24 cellular contexts compared by ENCODE assay signal in the genomic region with DNA sequence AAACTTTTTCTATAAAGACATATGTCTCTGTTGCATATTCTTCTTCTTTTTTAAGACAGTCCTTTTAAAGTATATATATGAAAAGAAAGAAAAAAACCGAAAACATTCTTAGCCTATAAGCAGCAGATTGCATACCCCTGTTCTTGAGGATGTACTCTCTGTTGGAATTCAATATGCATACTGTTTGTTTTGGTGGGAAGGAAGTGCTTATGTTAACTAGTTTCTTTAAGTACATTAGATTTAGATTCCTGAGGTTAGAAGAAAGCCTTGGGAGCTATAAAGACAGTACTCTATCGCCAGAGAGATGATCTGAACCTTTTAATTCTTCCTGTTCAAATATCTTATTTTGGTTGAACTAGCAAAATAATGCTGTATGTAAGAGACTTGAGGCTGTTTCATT.
DNase-seq lines count a peak whose midpoint lies in the region; ATAC-seq, FAIRE-seq and TF ChIP-seq lines count a peak whose summit lies in the region.
"Had no signal": no experiment of that assay in that cellular context is flagged by ENCODE, and none has a peak within 500 bp of the region (broad histone marks: within the 10 kb centered on the region; RNA-seq: fewer than 3 reads in every experiment).

No MANE protein-coding gene starts in this region.

- no peaks in the 10 kb centered on the region for H3K9me3 ChIP-seq in HUES48 (ENCODE audit: control insufficient read depth, insufficient read depth, low read length)
- H3K9me3 ChIP-seq in iPS-20b (ENCODE audit: insufficient read depth, low read depth, low read length): no peaks in the 10 kb centered on the region
- H3K9me3 ChIP-seq: A549, Caco-2 had no signal

- H3K9ac ChIP-seq in HUES48 (ENCODE audit: low read depth, low read length): no peak overlapping the region
- H3K9ac ChIP-seq in iPS-20b (ENCODE audit: low read depth, low read length): no peak overlapping the region

- H3K4me3 ChIP-seq in HUES48 (ENCODE audit: low read depth, low read length) (no peak overlapping the region), choroid plexus epithelial cell (ENCODE audit: low read depth, low read length) (no peak overlapping the region), iPS-20b (ENCODE audit: low read length) (peak overlapping the region; percentile 44; the same call in 1 of the 2 replicates)
- H3K4me3 ChIP-seq: A549, GM12878 had no signal

- H3K27me3 ChIP-seq in HUES48 (ENCODE audit: control insufficient read depth, insufficient read depth, low read length) (no peaks in the 10 kb centered on the region), iPS-20b (ENCODE audit: insufficient read depth, low read length) (no peaks in the 10 kb centered on the region)

- no peak for FAIRE-seq in GM19239 (lab: Jason Lieb, UNC)
- FAIRE-seq: A549, GM12878 had no signal

- peak; percentile 23 for DNase-seq in choroid plexus epithelial cell (ENCODE audit: low read depth)
- DNase-seq in midbrain (lab: John Stamatoyannopoulos, UW): no peak
- no peak for DNase-seq in NCI-H187 treated with DMSO at 0.1 percent for 48 hours (lab: John Stamatoyannopoulos, UW)
- no peak for DNase-seq in GM19239 (ENCODE audit: insufficient read length, low spot score)
- DNase-seq: C1 segment of cervical spinal cord; Caco-2; CD4-positive, alpha-beta memory T cell; DMS 273 treated with DMSO at 0.1 percent for 48 hours; DMS79; EL; GDM1; KBM-7; MV-4-11; NCI-H1105 treated with DMSO at 0.1 percent for 48 hours; NCI-H2029 treated with DMSO at 0.1 percent for 48 hours; NCI-H2227 treated with DMSO at 0.1 percent for 48 hours; NCI-H526 treated with DMSO at 0.1 percent for 48 hours; SHP77 treated with DMSO at 0.1 percent for 48 hours had no signal

- H3K4me1 ChIP-seq in HUES48 (ENCODE audit: control insufficient read depth, insufficient read depth, low read length) (peaks cover 63% of the 10 kb centered on the region), iPS-20b (ENCODE audit: insufficient read depth, low read length) (peaks cover 56% of the 10 kb centered on the region)
- H3K4me1 ChIP-seq: Caco-2 had no signal

- no peak for TF ChIP-seq CTCF in choroid plexus epithelial cell (conservative IDR thresholded peaks at IDR 0.05; ENCODE audit: low read depth, low read length)

- peak overlapping the region; percentile 72 for H3K27ac ChIP-seq in HUES48 (ENCODE audit: low read depth, low read length)
- no peak overlapping the region for H3K27ac ChIP-seq in iPS-20b (ENCODE audit: low read length)
- H3K27ac ChIP-seq: A549 had no signal

- ATAC-seq in HG03139 (IDR thresholded peaks at IDR 0.05; ENCODE audit: unreplicated experiment): no peak
- ATAC-seq: A549, GM12878, Panc1 had no signal

- H3K36me3 ChIP-seq in HUES48 (ENCODE audit: control insufficient read depth, insufficient read depth, low read length) (peaks cover 35% of the 10 kb centered on the region), iPS-20b (ENCODE audit: insufficient read depth, low read depth, low read length) (peaks cover 27% of the 10 kb centered on the region; the same call in 1 of the 2 replicates)
